ENCODE assay signal across 18 cellular contexts in genomic region chr16:72960101-72960500, GRCh38.
"Had no signal": no experiment of that assay in that cellular context is flagged by ENCODE, and none has a peak within 500 bp of the region (broad histone marks: within the 10 kb centered on the region; RNA-seq: fewer than 3 reads in every experiment).

No MANE protein-coding gene starts in this region.

- H3K4me1 ChIP-seq: foreskin keratinocyte, testis had no signal

- H3K27ac ChIP-seq: foreskin keratinocyte, neutrophil, sigmoid colon, skin epidermis, testis, transverse colon had no signal

- H3K27ac Mint-ChIP-seq: endodermal cell; naive thymus-derived CD8-positive, alpha-beta T cell; stimulated activated naive CD8-positive, alpha-beta T cell treated with anti-CD3 and anti-CD28 coated beads, Interleukin-15, Interleukin-2, amounts not matched to agents 100 ng/mL and 50 ng/mL, for 24 hours had no signal

- H3K36me3 ChIP-seq: neutrophil had no signal

- H3K9me3 ChIP-seq: mucosa of descending colon, neutrophil, sigmoid colon, testis, transverse colon had no signal

- H3K27me3 ChIP-seq: foreskin keratinocyte, neutrophil, sigmoid colon, testis, transverse colon had no signal

- H3K4me1 Mint-ChIP-seq: endodermal cell; naive thymus-derived CD8-positive, alpha-beta T cell had no signal

- H3K4me3 Mint-ChIP-seq: endodermal cell; naive thymus-derived CD8-positive, alpha-beta T cell; stimulated activated naive CD8-positive, alpha-beta T cell treated with anti-CD3 and anti-CD28 coated beads, Interleukin-15, Interleukin-2, amounts not matched to agents 100 ng/mL and 50 ng/mL, for 24 hours had no signal

- H3K9me3 Mint-ChIP-seq: stimulated activated naive CD8-positive, alpha-beta T cell treated with anti-CD3 and anti-CD28 coated beads, Interleukin-15, Interleukin-2, amounts not matched to agents 100 ng/mL and 50 ng/mL, for 24 hours had no signal

- ATAC-seq: mucosa of descending colon; naive thymus-derived CD8-positive, alpha-beta T cell had no signal

- H3K36me3 Mint-ChIP-seq: naive thymus-derived CD8-positive, alpha-beta T cell had no signal

- H3K27me3 Mint-ChIP-seq: stimulated activated naive CD8-positive, alpha-beta T cell treated with anti-CD3 and anti-CD28 coated beads, Interleukin-15, Interleukin-2, amounts not matched to agents 100 ng/mL and 50 ng/mL, for 24 hours had no signal

- DNase-seq: caudate nucleus; effector CD4-positive, alpha-beta T cell; endodermal cell; erythroblast; foreskin keratinocyte; head of caudate nucleus; hippocampal formation; kidney glomerular epithelial cell; mucosa of descending colon; naive thymus-derived CD8-positive, alpha-beta T cell; stimulated activated CD4-positive, alpha-beta T cell treated with anti-CD3 and anti-CD28 coated beads, Interleukin-2, amount 100 ng/mL, for 48 hours; testis; transverse colon had no signal

- H3K4me3 ChIP-seq: coronary artery, mucosa of descending colon, sigmoid colon, skin epidermis, testis, transverse colon had no signal
